In genomic region chr12:98696036-98696646, GRCh38 we compare ENCODE assay signal across 1 cellular context.
TF ChIP-seq lines count a peak whose summit lies in the region.

No MANE protein-coding gene starts in this region.

TF ChIP-seq in HepG2, 621 proteins besides CTCF, POLR2A, EP300 and RAD21:
- TF ChIP-seq ZBTB10 (CRISPR knock-in tag; IDR thresholded peaks at IDR 0.05; ENCODE audit: borderline replicate concordance) (no peak), RBFOX2 (IDR thresholded peaks at IDR 0.05; ENCODE audit: low read depth, low read length) (no peak), SRSF9 (IDR thresholded peaks at IDR 0.05; ENCODE audit: borderline replicate concordance, insufficient read depth, low read depth, low read length, poor library complexity, severe bottlenecking) (no peak), IKZF1 (IDR thresholded peaks at IDR 0.05) (no peak), RXRA (CRISPR knock-in tag; IDR thresholded peaks at IDR 0.05) (no peak)
- TF ChIP-seq, protein P1, sequence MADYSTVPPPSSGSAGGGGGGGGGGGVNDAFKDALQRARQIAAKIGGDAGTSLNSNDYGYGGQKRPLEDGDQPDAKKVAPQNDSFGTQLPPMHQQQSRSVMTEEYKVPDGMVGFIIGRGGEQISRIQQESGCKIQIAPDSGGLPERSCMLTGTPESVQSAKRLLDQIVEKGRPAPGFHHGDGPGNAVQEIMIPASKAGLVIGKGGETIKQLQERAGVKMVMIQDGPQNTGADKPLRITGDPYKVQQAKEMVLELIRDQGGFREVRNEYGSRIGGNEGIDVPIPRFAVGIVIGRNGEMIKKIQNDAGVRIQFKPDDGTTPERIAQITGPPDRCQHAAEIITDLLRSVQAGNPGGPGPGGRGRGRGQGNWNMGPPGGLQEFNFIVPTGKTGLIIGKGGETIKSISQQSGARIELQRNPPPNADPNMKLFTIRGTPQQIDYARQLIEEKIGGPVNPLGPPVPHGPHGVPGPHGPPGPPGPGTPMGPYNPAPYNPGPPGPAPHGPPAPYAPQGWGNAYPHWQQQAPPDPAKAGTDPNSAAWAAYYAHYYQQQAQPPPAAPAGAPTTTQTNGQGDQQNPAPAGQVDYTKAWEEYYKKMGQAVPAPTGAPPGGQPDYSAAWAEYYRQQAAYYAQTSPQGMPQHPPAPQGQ (CRISPR knock-in tag; IDR thresholded peaks at IDR 0.05; ENCODE audit: borderline replicate concordance) = no peak
